ENCODE assay signal across 8 cellular contexts in the genomic region with DNA sequence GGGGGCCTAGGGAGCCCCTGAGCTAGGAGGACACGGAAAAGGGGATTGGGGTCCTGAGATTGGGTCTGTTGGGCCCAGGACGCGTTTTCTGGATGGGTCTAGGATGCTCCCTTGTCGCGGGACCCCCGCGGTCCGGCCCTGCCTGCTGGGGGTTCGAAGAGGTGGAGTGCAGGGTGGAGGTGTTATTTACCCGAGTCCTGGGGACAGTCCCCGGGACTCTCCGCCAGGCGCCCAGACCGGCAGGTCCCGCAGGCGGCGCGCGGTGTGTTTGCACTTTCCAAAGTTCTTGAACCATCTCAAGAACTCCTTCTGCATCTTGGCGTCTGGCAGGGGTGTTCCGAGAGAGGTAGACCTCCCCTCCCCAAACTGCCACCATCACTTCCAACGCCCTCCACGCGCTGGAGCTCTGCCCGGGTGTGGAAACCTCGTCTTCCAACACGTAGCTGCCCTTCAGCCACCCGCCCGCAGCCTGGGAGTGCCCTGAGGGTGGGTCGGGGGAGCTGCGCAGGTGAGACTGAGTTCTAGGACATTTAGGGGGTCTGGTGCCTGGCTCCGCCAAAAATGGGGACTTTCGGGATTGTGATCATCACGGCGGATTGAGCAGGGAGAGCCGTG. TPM values are rescaled to one million over a fixed set of nuclear protein-coding genes. Genes with fewer than 3 reads are reported as not detected.
DNase-seq lines count a peak whose midpoint lies in the region; ATAC-seq and TF ChIP-seq lines count a peak whose summit lies in the region.

No MANE protein-coding gene starts in this region.

- H3K27me3 Mint-ChIP-seq in activated CD4-positive, alpha-beta memory T cell treated with anti-CD3 and anti-CD28 coated beads for 36 hours: peaks cover 64% of the 10 kb centered on the region

- H3K4me3 Mint-ChIP-seq in activated CD4-positive, alpha-beta memory T cell treated with anti-CD3 and anti-CD28 coated beads for 36 hours: peak overlapping the region; percentile 78

- peak overlapping the region; percentile 88 for H3K4me3 ChIP-seq in epithelial cell of proximal tubule (ENCODE audit: low read depth, low read length)
- peak overlapping the region; percentile 62 to 73 for H3K4me3 ChIP-seq in uterus

- ATAC-seq in HG03565 (IDR thresholded peaks at IDR 0.05; ENCODE audit: unreplicated experiment) (peak; percentile 25), HG03135 (IDR thresholded peaks at IDR 0.05; ENCODE audit: unreplicated experiment) (no peak)

- no peaks in the 10 kb centered on the region for H3K36me3 ChIP-seq in uterus

- H3K9me3 Mint-ChIP-seq in activated CD4-positive, alpha-beta memory T cell treated with anti-CD3 and anti-CD28 coated beads for 36 hours: no peaks in the 10 kb centered on the region

- intact Hi-C loops in activated CD4-positive, alpha-beta memory T cell treated with anti-CD3 and anti-CD28 coated beads for 36 hours (cut with micrococcal nuclease): loop anchor here (2.0 to 10.0 kb wide), 2 partner anchors 63 to 279 kb away; no protein-coding TSS in a partner anchor
- intact Hi-C loops in uterus (cut with DNase I; ENCODE audit: low total_unique reads): loop anchor here (10.0 kb wide), 1 partner anchor 59 kb away; no protein-coding TSS in a partner anchor

- POLR2A ChIA-PET in activated CD4-positive, alpha-beta memory T cell treated with anti-CD3 and anti-CD28 coated beads for 36 hours (lab: Charles Lee): no interaction called here

- no peaks in the 10 kb centered on the region for H3K27me3 ChIP-seq in uterus

- DNase-seq in GM19238 (ENCODE audit: insufficient read length, low spot score) (peak; percentile 28), epithelial cell of proximal tubule (ENCODE audit: low read depth) (no peak), myocyte (ENCODE audit: low read depth) (peak; percentile 54), uterus (peak; percentile 48 to 51), NOMO-1 treated with DMSO at 0.1 percent for 48 hours (lab: John Stamatoyannopoulos, UW; ENCODE audit: unreplicated experiment) (no peak)
- peak; percentile 37 for DNase-seq in activated CD4-positive, alpha-beta memory T cell treated with anti-CD3 and anti-CD28 coated beads for 36 hours

- H3K36me3 Mint-ChIP-seq in activated CD4-positive, alpha-beta memory T cell treated with anti-CD3 and anti-CD28 coated beads for 36 hours: no peaks in the 10 kb centered on the region

- H3K4me1 ChIP-seq in uterus: peaks cover 0 to 11% of the 10 kb centered on the region in 2 donors

- H3K9me3 ChIP-seq in uterus: no peaks in the 10 kb centered on the region

- CTCF ChIA-PET in activated CD4-positive, alpha-beta memory T cell treated with anti-CD3 and anti-CD28 coated beads for 36 hours (lab: Charles Lee): interaction anchor here (0.6 to 2.9 kb wide), 25 partner anchors 10 to 507 kb away, joined by 3 to 32 read pairs (median 5); a partner anchor contains a TSS

- no peak for TF ChIP-seq CTCF in epithelial cell of proximal tubule (conservative IDR thresholded peaks at IDR 0.05; ENCODE audit: low read depth, low read length)
- peak in 1 of 4 experiments; percentile 27 for TF ChIP-seq CTCF in uterus (IDR thresholded peaks at IDR 0.05)

- no peak overlapping the region for H3K27ac Mint-ChIP-seq in activated CD4-positive, alpha-beta memory T cell treated with anti-CD3 and anti-CD28 coated beads for 36 hours

- H3K27ac ChIP-seq in uterus: peak overlapping the region; percentile 96

- peaks cover 21% of the 10 kb centered on the region for H3K4me1 Mint-ChIP-seq in activated CD4-positive, alpha-beta memory T cell treated with anti-CD3 and anti-CD28 coated beads for 36 hours (ENCODE audit: low read depth)

- TF ChIP-seq POLR2A in uterus (IDR thresholded peaks at IDR 0.05): no peak

RNA-seq across cellular contexts. Expression of a gene that starts 0.6 kb away (rescaled TPM):
- total RNA-seq in activated CD4-positive, alpha-beta memory T cell treated with anti-CD3 and anti-CD28 coated beads for 36 hours: under 1 TPM; 0.07 to 0.19 TPM
- total RNA-seq in epithelial cell of proximal tubule (66.7 and 110 TPM in 2 replicates), myocyte (213 and 259 TPM in 2 replicates), uterus (100 to 1,000 TPM; 183 to 351 (median 300) TPM)
- polyA plus RNA-seq in myocyte (2012): 443 TPM

RNA-seq across cellular contexts. Expression of a gene that starts 25.9 kb away (rescaled TPM):
- total RNA-seq in activated CD4-positive, alpha-beta memory T cell treated with anti-CD3 and anti-CD28 coated beads for 36 hours: not detected
- total RNA-seq in epithelial cell of proximal tubule: 81.7 and 94.1 TPM in 2 replicates
- total RNA-seq in myocyte: 89.0 and 131 TPM in 2 replicates
- 206 TPM for polyA plus RNA-seq in myocyte (2012)
- total RNA-seq in uterus: 100 to 1,000 TPM in 1 of 4 donors, 10 to 100 TPM in 3; 33.3 to 105 (median 86.0) TPM

Comparison
In these comparisons a context has a peak if more than half of its experiments do, and no peak if none do; other contexts are left out.
1. DNase-seq: peak in GM19238 (single experiment), activated CD4-positive, alpha-beta memory T cell treated with anti-CD3 and anti-CD28 coated beads for 36 hours (single experiment), myocyte (single experiment) and uterus (2 of 2); none in epithelial cell of proximal tubule (single experiment) and NOMO-1 treated with DMSO at 0.1 percent for 48 hours (single experiment).
2. RNA of a gene that starts 0.6 kb away (total RNA-seq): 183 to 351 TPM in uterus, 213 to 259 TPM in myocyte and 66.7 to 110 TPM in epithelial cell of proximal tubule; 0.07 to 0.19 TPM in activated CD4-positive, alpha-beta memory T cell treated with anti-CD3 and anti-CD28 coated beads for 36 hours; every median in the first group is over 10 times any median in the second.
3. RNA of a gene that starts 25.9 kb away (total RNA-seq): 89.0 to 131 TPM in myocyte, 81.7 to 94.1 TPM in epithelial cell of proximal tubule and 33.3 to 105 TPM in uterus; not detected in activated CD4-positive, alpha-beta memory T cell treated with anti-CD3 and anti-CD28 coated beads for 36 hours; every median in the first group is over 10 times any median in the second.